Comparison of ENCODE assay signal across 8 cellular contexts in genomic region chr17:49315551-49315951, GRCh38.
DNase-seq lines count a peak whose midpoint lies in the region; ATAC-seq and FAIRE-seq lines count a peak whose summit lies in the region.

No MANE protein-coding gene starts in this region.

- H3K27me3 ChIP-seq in effector memory CD4-positive, alpha-beta T cell (replicated peaks; ENCODE audit: control insufficient read depth, insufficient read depth, low read length, poor library complexity, severe bottlenecking): no peaks in the 10 kb centered on the region

- H3K4me3 ChIP-seq in effector memory CD4-positive, alpha-beta T cell (ENCODE audit: insufficient read depth, low read depth, low read length, poor library complexity, severe bottlenecking): no peak overlapping the region

- no peaks in the 10 kb centered on the region for H3K9me3 ChIP-seq in effector memory CD4-positive, alpha-beta T cell (ENCODE audit: control insufficient read depth, low read length)

- H3K36me3 ChIP-seq in effector memory CD4-positive, alpha-beta T cell (ENCODE audit: control insufficient read depth, insufficient read depth, low read length): peaks cover 4% of the 10 kb centered on the region

- peak; percentile 41 for DNase-seq in NK-92 (lab: John Stamatoyannopoulos, UW; ENCODE audit: unreplicated experiment)
- DNase-seq in activated CD8-positive, alpha-beta memory T cell treated with anti-CD3 and anti-CD28 coated beads for 1 hour (ENCODE audit: extremely low read depth in 1 of 2, low read depth in 1 of 2): peak; percentile 51 to 56
- DNase-seq in effector memory CD4-positive, alpha-beta T cell: peak; percentile 64 to 66 (median 65)
- peak; percentile 94 for DNase-seq in medulla oblongata (ENCODE audit: extremely low spot score)
- peak; percentile 66 for DNase-seq in stimulated activated CD8-positive, alpha-beta memory T cell treated with anti-CD3 and anti-CD28 coated beads, Interleukin-15, amount 100 ng/mL, for 1 hour (ENCODE audit: low read depth)

- peak; percentile 61 for ATAC-seq in HG03378 (IDR thresholded peaks at IDR 0.05; ENCODE audit: unreplicated experiment)
- ATAC-seq in HG03442 (IDR thresholded peaks at IDR 0.05; ENCODE audit: unreplicated experiment): no peak

- no peak overlapping the region for H3K27ac ChIP-seq in effector memory CD4-positive, alpha-beta T cell (ENCODE audit: insufficient read depth, low read length, poor library complexity, severe bottlenecking)

- FAIRE-seq in G401.6 (lab: Jason Lieb, UNC): peak; percentile 92

- H3K4me1 ChIP-seq in effector memory CD4-positive, alpha-beta T cell (ENCODE audit: control insufficient read depth, insufficient read depth, low read length, poor library complexity, severe bottlenecking): peaks cover 3% of the 10 kb centered on the region

Comparison
In these comparisons a context has a peak if more than half of its experiments do, and no peak if none do; other contexts are left out.
1. DNase-seq: peak in every context shown above with its lines; median percentile 94 in medulla oblongata; 66 in stimulated activated CD8-positive, alpha-beta memory T cell treated with anti-CD3 and anti-CD28 coated beads, Interleukin-15, amount 100 ng/mL, for 1 hour; 65 in effector memory CD4-positive, alpha-beta T cell; 54 in activated CD8-positive, alpha-beta memory T cell treated with anti-CD3 and anti-CD28 coated beads for 1 hour; 41 in NK-92.